9 cellular contexts compared by ENCODE assay signal in the genomic region with DNA sequence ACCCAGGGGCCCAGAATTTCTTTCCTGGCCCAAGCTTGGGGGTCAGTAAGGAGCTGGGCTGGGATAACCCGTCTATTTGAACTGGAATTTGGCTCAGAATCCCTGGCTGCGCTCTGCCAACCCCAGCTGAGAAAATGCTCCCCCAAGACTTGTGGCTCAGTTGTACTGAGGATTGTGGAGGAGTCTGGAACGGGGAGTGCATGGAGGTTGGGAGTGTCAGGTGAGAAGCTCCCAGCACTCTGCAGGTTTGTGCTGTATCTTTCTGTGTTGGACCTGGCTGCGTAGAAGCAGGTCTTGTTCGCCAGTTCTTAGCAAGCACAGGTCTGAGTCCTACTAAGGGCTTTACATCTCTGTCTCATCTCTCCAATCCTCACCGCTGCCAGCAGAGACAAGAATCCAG. TPM values are rescaled to one million over a fixed set of nuclear protein-coding genes. Genes with fewer than 3 reads are reported as not detected.
DNase-seq lines count a peak whose midpoint lies in the region; ATAC-seq and TF ChIP-seq lines count a peak whose summit lies in the region.
"Had no signal": no experiment of that assay in that cellular context is flagged by ENCODE, and none has a peak within 500 bp of the region (broad histone marks: within the 10 kb centered on the region; RNA-seq: fewer than 3 reads in every experiment).

No MANE protein-coding gene starts in this region.

- CTCF ChIA-PET in naive thymus-derived CD4-positive, alpha-beta T cell (lab: Charles Lee), result interaction anchor here (1.5 to 1.9 kb wide), 2 partner anchors 11 to 20 kb away, joined by 6 read pairs; no protein-coding TSS in a partner anchor

- ATAC-seq in effector memory CD8-positive, alpha-beta T cell (replicated peaks), result no peak
- no peak for ATAC-seq in naive thymus-derived CD4-positive, alpha-beta T cell
- no peak for ATAC-seq in HG03571 (IDR thresholded peaks at IDR 0.05; ENCODE audit: unreplicated experiment)
- no peak for ATAC-seq in HG03521 (IDR thresholded peaks at IDR 0.05; ENCODE audit: unreplicated experiment)

- H3K27me3 ChIP-seq in cardiac muscle cell, result no peaks in the 10 kb centered on the region
- H3K27me3 ChIP-seq in naive thymus-derived CD4-positive, alpha-beta T cell (ENCODE audit: control insufficient read depth in 2 of 2, insufficient read depth in 2 of 2, low read length in 2 of 2), result no peaks in the 10 kb centered on the region

- 49% methylated on average over 6 of the region's 6 CpGs for WGBS in urinary bladder

- H3K27ac ChIP-seq in cardiac muscle cell (peak overlapping the region; percentile 95), urinary bladder (ENCODE audit: low read depth) (peak overlapping the region; percentile 56)
- peak overlapping the region; percentile 65 for H3K27ac ChIP-seq in naive thymus-derived CD4-positive, alpha-beta T cell (ENCODE audit: low read depth, low read length)

- H3K4me3 ChIP-seq in cardiac muscle cell, result peak overlapping the region; percentile 52
- H3K4me3 ChIP-seq in naive thymus-derived CD4-positive, alpha-beta T cell (ENCODE audit: low read length), result peak overlapping the region; percentile 59
- H3K4me3 ChIP-seq in urinary bladder (ENCODE audit: low read depth, low read length), result no peak overlapping the region

- H3K27ac Mint-ChIP-seq in effector memory CD8-positive, alpha-beta T cell, result no peak overlapping the region
- H3K27ac Mint-ChIP-seq in naive thymus-derived CD4-positive, alpha-beta T cell, result peak overlapping the region; percentile 58 to 96 (median 91)

- no peak for DNase-seq in cardiac muscle cell (ENCODE audit: low read depth in 1 of 2, low spot score in 1 of 2)
- no peak for DNase-seq in cardiac septum (ENCODE audit: low spot score)
- DNase-seq in effector memory CD8-positive, alpha-beta T cell, result no peak
- DNase-seq in naive thymus-derived CD4-positive, alpha-beta T cell, result peak in 6 of 9 donors; percentile 21 to 33 (median 26)
- DNase-seq in NCI-H2196 treated with DMSO at 0.1 percent for 48 hours (lab: John Stamatoyannopoulos, UW; ENCODE audit: unreplicated experiment), result no peak
- DNase-seq: midbrain had no signal

- H3K36me3 ChIP-seq in cardiac muscle cell, result no peaks in the 10 kb centered on the region
- H3K36me3 ChIP-seq in naive thymus-derived CD4-positive, alpha-beta T cell (ENCODE audit: control insufficient read depth in 2 of 3, insufficient read depth in 3 of 3, low read length in 3 of 3), result peaks cover 0 to 5% (median 0%) of the 10 kb centered on the region in 3 experiments
- H3K36me3 ChIP-seq in urinary bladder (ENCODE audit: insufficient read depth), result no peaks in the 10 kb centered on the region

- POLR2A ChIA-PET in naive thymus-derived CD4-positive, alpha-beta T cell (lab: Charles Lee), result interaction anchor here (0.6 to 2.5 kb wide), 11 partner anchors 11 to 557 kb away, joined by 3 to 13 read pairs (median 3); a partner anchor contains a TSS

- peaks cover 3% of the 10 kb centered on the region for H3K36me3 Mint-ChIP-seq in effector memory CD8-positive, alpha-beta T cell (ENCODE audit: insufficient read depth)
- peaks cover 0 to 8% (median 0%) of the 10 kb centered on the region in 5 donors for H3K36me3 Mint-ChIP-seq in naive thymus-derived CD4-positive, alpha-beta T cell

- peaks cover 20 to 29% of the 10 kb centered on the region in 2 donors for H3K4me1 Mint-ChIP-seq in effector memory CD8-positive, alpha-beta T cell (ENCODE audit: low read depth in 2 of 2)
- peaks cover 18 to 45% (median 38%) of the 10 kb centered on the region in 7 donors for H3K4me1 Mint-ChIP-seq in naive thymus-derived CD4-positive, alpha-beta T cell

- H3K4me1 ChIP-seq in cardiac muscle cell (ENCODE audit: low read depth) (peaks cover 43% of the 10 kb centered on the region), urinary bladder (ENCODE audit: insufficient read depth) (no peaks in the 10 kb centered on the region)
- peaks cover 10 to 20% of the 10 kb centered on the region in 2 donors for H3K4me1 ChIP-seq in naive thymus-derived CD4-positive, alpha-beta T cell (ENCODE audit: control insufficient read depth in 2 of 2, insufficient read depth in 2 of 2, low read length in 2 of 2)

- H3K9me3 ChIP-seq in cardiac muscle cell (ENCODE audit: low read depth), result no peaks in the 10 kb centered on the region
- no peaks in the 10 kb centered on the region for H3K9me3 ChIP-seq in naive thymus-derived CD4-positive, alpha-beta T cell (ENCODE audit: control insufficient read depth in 2 of 3, low read length in 3 of 3)

- H3K9me3 Mint-ChIP-seq in effector memory CD8-positive, alpha-beta T cell, result no peaks in the 10 kb centered on the region
- H3K9me3 Mint-ChIP-seq in naive thymus-derived CD4-positive, alpha-beta T cell, result no peaks in the 10 kb centered on the region

- intact Hi-C loops in cardiac septum (cut with DNase I), result loop anchor here (5.0 to 10.0 kb wide), 2 partner anchors 59 to 112 kb away; a partner anchor contains a TSS
- intact Hi-C loops in naive thymus-derived CD4-positive, alpha-beta T cell (cut with micrococcal nuclease), result loop anchor here (1.0 to 5.0 kb wide), 5 partner anchors 54 to 109 kb away; a partner anchor contains a TSS

- no peak for TF ChIP-seq CTCF in cardiac muscle cell (IDR thresholded peaks at IDR 0.05; ENCODE audit: low read depth, low read length)

- peak overlapping the region; percentile 64 to 76 for H3K4me3 Mint-ChIP-seq in effector memory CD8-positive, alpha-beta T cell
- peak overlapping the region; percentile 78 to 96 (median 92) for H3K4me3 Mint-ChIP-seq in naive thymus-derived CD4-positive, alpha-beta T cell

- peaks cover 26 to 55% of the 10 kb centered on the region in 2 donors for H3K27me3 Mint-ChIP-seq in effector memory CD8-positive, alpha-beta T cell
- peaks cover 0 to 39% (median 0%) of the 10 kb centered on the region in 5 donors for H3K27me3 Mint-ChIP-seq in naive thymus-derived CD4-positive, alpha-beta T cell

RNA-seq across cellular contexts. Expression of a gene that starts 1.6 kb away (rescaled TPM):
- 150 and 203 TPM in 2 replicates for total RNA-seq in cardiac muscle cell
- 174 and 198 TPM in 2 replicates for polyA plus RNA-seq in cardiac muscle cell
- 46.0 TPM for total RNA-seq in cardiac septum
- 10 to 100 TPM; 20.2 to 59.2 (median 49.3) TPM for total RNA-seq in naive thymus-derived CD4-positive, alpha-beta T cell
- polyA plus RNA-seq in naive thymus-derived CD4-positive, alpha-beta T cell, result 10 to 100 TPM; 34.4 to 57.2 TPM
- total RNA-seq in urinary bladder, result 44.8 TPM
- 28.5 TPM for polyA plus RNA-seq in urinary bladder

RNA-seq across cellular contexts. Expression of a gene that starts 53.3 kb away (rescaled TPM):
- 46.3 and 52.1 TPM in 2 replicates for total RNA-seq in cardiac muscle cell
- 25.3 and 32.2 TPM in 2 replicates for polyA plus RNA-seq in cardiac muscle cell
- 19.8 TPM for total RNA-seq in cardiac septum
- total RNA-seq in naive thymus-derived CD4-positive, alpha-beta T cell, result 10 to 100 TPM in 2 of 5 experiments, 1 to 10 TPM in 3; 4.5 to 11.7 (median 6.7) TPM
- polyA plus RNA-seq in naive thymus-derived CD4-positive, alpha-beta T cell, result 1 to 10 TPM; 2.9 to 3.9 TPM
- 64.9 TPM for total RNA-seq in urinary bladder
- 11.3 TPM for polyA plus RNA-seq in urinary bladder

Comparison
In these comparisons a context has a peak if more than half of its experiments do, and no peak if none do; other contexts are left out.
1. DNase-seq: peak in naive thymus-derived CD4-positive, alpha-beta T cell (6 of 9); none in cardiac muscle cell (0 of 2), cardiac septum (single experiment), effector memory CD8-positive, alpha-beta T cell (0 of 3) and NCI-H2196 treated with DMSO at 0.1 percent for 48 hours (single experiment).
2. H3K27ac Mint-ChIP-seq: peak in naive thymus-derived CD4-positive, alpha-beta T cell (9 of 9); none in effector memory CD8-positive, alpha-beta T cell (0 of 2).
3. Peak in every context shown above with its lines, with median percentiles within 50 percentile points of each other: H3K27ac ChIP-seq.